ENCODE assay signal across 8 cellular contexts in the genomic region with DNA sequence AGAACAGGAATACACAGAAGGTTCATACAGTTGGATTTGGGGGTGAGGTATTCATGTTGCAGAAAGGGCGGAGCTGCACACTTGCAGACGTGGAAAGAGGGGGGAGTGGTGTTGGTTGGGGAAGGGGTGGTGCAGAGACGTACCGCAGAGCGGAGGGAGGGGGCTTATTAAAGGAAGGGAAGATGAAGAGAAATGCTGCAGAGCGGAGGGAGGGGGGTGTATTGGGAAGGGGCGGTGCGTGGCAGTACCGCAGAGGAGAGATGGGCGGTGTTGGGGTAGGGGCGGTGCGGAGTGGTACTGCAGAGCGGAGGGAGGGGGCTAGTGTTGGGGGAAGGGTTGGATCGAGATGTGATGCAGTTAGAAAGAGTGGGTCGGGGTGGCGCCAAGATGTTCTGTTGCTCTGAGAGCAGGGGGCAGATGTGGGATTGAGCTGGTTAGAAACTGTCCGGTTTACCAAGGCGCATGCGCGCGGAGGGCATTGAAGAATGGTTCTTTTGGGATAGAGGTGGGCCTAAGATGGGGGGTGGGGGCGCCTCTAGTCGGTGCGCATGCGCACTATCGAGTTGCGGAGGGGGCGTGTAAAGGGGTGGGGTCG. TPM values are rescaled to one million over a fixed set of nuclear protein-coding genes. Genes with fewer than 3 reads are reported as not detected.
A peak's percentile ranks its signal among the peaks of the same experiment; 100 is the strongest.
DNase-seq lines count a peak whose midpoint lies in the region; ATAC-seq, FAIRE-seq and TF ChIP-seq lines count a peak whose summit lies in the region.

No MANE protein-coding gene starts in this region.

- H3K4me1 ChIP-seq in colonic mucosa (no peaks in the 10 kb centered on the region), HepG2 (ENCODE audit: insufficient read depth, low read length) (no peaks in the 10 kb centered on the region)

- BruUV-seq in HepG2 (replicated peaks; lab: Mats Ljungman, UMichigan) = no TSS peak

- DNase-seq in NCI-H1105 treated with DMSO at 0.1 percent for 48 hours (lab: John Stamatoyannopoulos, UW) (peak; percentile 72), colonic mucosa (peak; percentile 47), HepG2 (ENCODE audit: low spot score) (peak; percentile 40), H54 (ENCODE audit: insufficient read length, low spot score) (no peak)
- peak; percentile 21 to 45 for DNase-seq in activated CD4-positive, alpha-beta T cell treated with anti-CD3 and anti-CD28 coated beads for 24 hours (ENCODE audit: low read depth in 2 of 2)
- peak; percentile 40 to 67 for DNase-seq in stimulated activated CD4-positive, alpha-beta T cell treated with anti-CD3 and anti-CD28 coated beads, Interleukin-2, amount 100 ng/mL, for 24 hours

- 2% methylated on average over 18 of the region's 29 CpGs for WGBS in HepG2 (ENCODE audit: low lambda C conversion rate)

- no peak overlapping the region for H2AFZ ChIP-seq in HepG2 (ENCODE audit: low read length)

- H3K4me3 ChIP-seq in colonic mucosa (peak overlapping the region; percentile 24), HepG2 (replicated peaks in 1 of 3; ENCODE audit: insufficient read depth in 1 of 3, low read depth in 2 of 3, low read length in 3 of 3) (peak overlapping the region; percentile 60 to 75 (median 66))

- FAIRE-seq in HepG2 (lab: Jason Lieb, UNC) (peak; percentile 39), H54 (lab: Jason Lieb, UNC) (no peak)

- TF ChIP-seq POLR2A in GM19099 (IDR thresholded peaks at IDR 0.05; ENCODE audit: extremely low read depth, insufficient read length, low read depth) (peak; percentile 31), HepG2 (IDR thresholded peaks at IDR 0.05; ENCODE audit: insufficient read depth in 1 of 2, low read depth in 2 of 2, low read length in 2 of 2) (no peak), H54 (IDR thresholded peaks at IDR 0.05; ENCODE audit: low read depth, low read length) (no peak)

- H3K27ac ChIP-seq in colonic mucosa (no peak overlapping the region), HepG2 (ENCODE audit: extremely low read length, insufficient read depth, low read length) (no peak overlapping the region)

- no peaks in the 10 kb centered on the region for H3K36me3 ChIP-seq in colonic mucosa
- peaks cover 0 to 3% of the 10 kb centered on the region in 2 experiments; a peak in 1 of 5 replicates for H3K36me3 ChIP-seq in HepG2 (replicated peaks in 1 of 2; ENCODE audit: control insufficient read depth in 1 of 2, insufficient read depth in 2 of 2, low read length in 2 of 2)

- no peaks in the 10 kb centered on the region for H4K20me1 ChIP-seq in HepG2 (ENCODE audit: insufficient read depth, low read length)

- no peak for TF ChIP-seq RAD21 in HepG2 (CRISPR knock-in tag; IDR thresholded peaks at IDR 0.05)

- no peaks in the 10 kb centered on the region for H3K27me3 ChIP-seq in colonic mucosa
- H3K27me3 ChIP-seq in HepG2 (ENCODE audit: control insufficient read depth in 1 of 2, insufficient read depth in 2 of 2, low read length in 2 of 2) = no peaks in the 10 kb centered on the region; a peak in 1 of 5 replicates

- H3K9ac ChIP-seq in colonic mucosa (ENCODE audit: low read depth in 2 of 2, low read length in 2 of 2) = peak overlapping the region; percentile 46 to 49
- peak overlapping the region; percentile 49; the same call in 1 of the 2 replicates for H3K9ac ChIP-seq in HepG2 (ENCODE audit: insufficient read depth, low read depth, low read length)

- TF ChIP-seq EP300 in HepG2 (IDR thresholded peaks at IDR 0.05; ENCODE audit: low read depth in 2 of 2, low read length in 2 of 2) = no peak
- TF ChIP-seq EP300 in HepG2 (CRISPR knock-in tag; IDR thresholded peaks at IDR 0.05; ENCODE audit: borderline replicate concordance) = no peak

- CTCF ChIA-PET in HepG2 (lab: Yijun Ruan, JAX; ENCODE audit: low intra/inter-chr PET ratio, low total read pairs) = no interaction called here

- POLR2A ChIA-PET in HepG2 (lab: Yijun Ruan, JAX) = interaction anchor here (1.3 kb wide), 1 partner anchor 79 kb away, joined by 4 read pairs; a partner anchor contains a TSS

- in situ Hi-C loops in HepG2 (cut with HindIII; ENCODE audit: extremely low pct_ligation_motif_present, low pct_unique_long_range_greater_than_20kb) = no loop called here

- peak; percentile 82 for ATAC-seq in HepG2
- ATAC-seq in GM19324 (IDR thresholded peaks at IDR 0.05; ENCODE audit: low FRiP score, unreplicated experiment) = no peak

- TF ChIP-seq CTCF in colonic mucosa (IDR thresholded peaks at IDR 0.05) = no peak
- no peak for TF ChIP-seq CTCF in HepG2 (CRISPR knock-in tag; IDR thresholded peaks at IDR 0.05)

- no peaks in the 10 kb centered on the region for H3K9me3 ChIP-seq in colonic mucosa
- no peaks in the 10 kb centered on the region for H3K9me3 ChIP-seq in HepG2 (ENCODE audit: low read length)

- no peaks in the 10 kb centered on the region for H3K79me2 ChIP-seq in HepG2 (ENCODE audit: insufficient read depth, low read length)

- H3K4me2 ChIP-seq in HepG2 (ENCODE audit: low read depth, low read length) = peak overlapping the region; percentile 78

- intact Hi-C loops in colonic mucosa (cut with DNase I) = no loop called here
- intact Hi-C loops in HepG2 (cut with micrococcal nuclease; ENCODE audit: unreplicated experiment) = loop anchor here (2.0 kb wide), 1 partner anchor 73 kb away; a partner anchor contains a TSS

TF ChIP-seq in HepG2, 621 proteins besides CTCF, POLR2A, EP300 and RAD21 (continues in another document):
- TF ChIP-seq, protein P1, sequence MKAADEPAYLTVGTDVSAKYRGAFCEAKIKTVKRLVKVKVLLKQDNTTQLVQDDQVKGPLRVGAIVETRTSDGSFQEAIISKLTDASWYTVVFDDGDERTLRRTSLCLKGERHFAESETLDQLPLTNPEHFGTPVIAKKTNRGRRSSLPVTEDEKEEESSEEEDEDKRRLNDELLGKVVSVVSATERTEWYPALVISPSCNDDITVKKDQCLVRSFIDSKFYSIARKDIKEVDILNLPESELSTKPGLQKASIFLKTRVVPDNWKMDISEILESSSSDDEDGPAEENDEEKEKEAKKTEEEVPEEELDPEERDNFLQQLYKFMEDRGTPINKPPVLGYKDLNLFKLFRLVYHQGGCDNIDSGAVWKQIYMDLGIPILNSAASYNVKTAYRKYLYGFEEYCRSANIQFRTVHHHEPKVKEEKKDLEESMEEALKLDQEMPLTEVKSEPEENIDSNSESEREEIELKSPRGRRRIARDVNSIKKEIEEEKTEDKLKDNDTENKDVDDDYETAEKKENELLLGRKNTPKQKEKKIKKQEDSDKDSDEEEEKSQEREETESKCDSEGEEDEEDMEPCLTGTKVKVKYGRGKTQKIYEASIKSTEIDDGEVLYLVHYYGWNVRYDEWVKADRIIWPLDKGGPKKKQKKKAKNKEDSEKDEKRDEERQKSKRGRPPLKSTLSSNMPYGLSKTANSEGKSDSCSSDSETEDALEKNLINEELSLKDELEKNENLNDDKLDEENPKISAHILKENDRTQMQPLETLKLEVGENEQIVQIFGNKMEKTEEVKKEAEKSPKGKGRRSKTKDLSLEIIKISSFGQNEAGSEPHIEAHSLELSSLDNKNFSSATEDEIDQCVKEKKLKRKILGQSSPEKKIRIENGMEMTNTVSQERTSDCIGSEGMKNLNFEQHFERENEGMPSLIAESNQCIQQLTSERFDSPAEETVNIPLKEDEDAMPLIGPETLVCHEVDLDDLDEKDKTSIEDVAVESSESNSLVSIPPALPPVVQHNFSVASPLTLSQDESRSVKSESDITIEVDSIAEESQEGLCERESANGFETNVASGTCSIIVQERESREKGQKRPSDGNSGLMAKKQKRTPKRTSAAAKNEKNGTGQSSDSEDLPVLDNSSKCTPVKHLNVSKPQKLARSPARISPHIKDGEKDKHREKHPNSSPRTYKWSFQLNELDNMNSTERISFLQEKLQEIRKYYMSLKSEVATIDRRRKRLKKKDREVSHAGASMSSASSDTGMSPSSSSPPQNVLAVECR (CRISPR knock-in tag; IDR thresholded peaks at IDR 0.05; ENCODE audit: borderline replicate concordance) = 0 out of 2 replicates have a peak, but pooled peaks have one; percentile 12

RNA-seq across cellular contexts. Expression of a gene that starts 0.9 kb away (rescaled TPM):
- total RNA-seq in colonic mucosa (1 to 10 TPM; 1.1 to 1.6 TPM), HepG2 (2016; rRNA removed; fragmentation: Illumina TruSeq; extraction: Trizol) (7.5 and 13.8 TPM in 2 replicates)
- 0.71 and 1.3 TPM in 2 replicates for total RNA-seq in HepG2 (2016; cell fraction: cytosol; rRNA removed; fragmentation: Illumina TruSeq; extraction: Trizol; ENCODE audit: low read depth)
- total RNA-seq in HepG2 (2016; cell fraction: insoluble cytoplasmic fraction; rRNA removed; fragmentation: Illumina TruSeq; extraction: Trizol) = 7.0 and 14.8 TPM in 2 replicates
- 1.6 and 1.8 TPM in 2 replicates for total RNA-seq in HepG2 (2016; cell fraction: membrane; rRNA removed; fragmentation: Illumina TruSeq; extraction: Trizol)
- total RNA-seq in HepG2 (2016; cell fraction: nucleus; rRNA removed; fragmentation: Illumina TruSeq; extraction: Trizol) = 20.8 and 22.3 TPM in 2 replicates
- 25.4 and 36.3 TPM in 2 replicates for polyA plus RNA-seq in HepG2 (2011; rRNA removed)
- 11.4 and 14.3 TPM in 2 replicates for polyA plus RNA-seq in HepG2 (2011; cell fraction: cytosol; rRNA removed)
- polyA plus RNA-seq in HepG2 (2011; cell fraction: nucleus; rRNA removed) = 189 and 210 TPM in 2 replicates
- polyA plus RNA-seq in HepG2 (2012) = 13.1 and 14.2 TPM in 2 replicates
- polyA plus RNA-seq in HepG2 (2016; cell fraction: cytosol; fragmentation: Illumina TruSeq; extraction: Trizol; ENCODE audit: low read depth) = 0.34 and 0.37 TPM in 2 replicates
- polyA plus RNA-seq in HepG2 (2016; cell fraction: insoluble cytoplasmic fraction; fragmentation: Illumina TruSeq; extraction: Trizol; ENCODE audit: low read depth) = 3.6 and 5.1 TPM in 2 replicates
- 0.68 and 0.82 TPM in 2 replicates for polyA plus RNA-seq in HepG2 (2016; cell fraction: membrane; fragmentation: Illumina TruSeq; extraction: Trizol; ENCODE audit: low read depth)
- 56.4 and 60.7 TPM in 2 replicates for polyA plus RNA-seq in HepG2 (2016; cell fraction: nucleus; fragmentation: Illumina TruSeq; extraction: Trizol; ENCODE audit: insufficient read depth, low read depth)
- polyA minus RNA-seq in HepG2 (2011; rRNA and poly(A)+ RNA removed; ENCODE audit: low replicate concordance) = 12.8 TPM in 1 of 2 replicates, not detected in the other
- 7.1 and 7.9 TPM in 2 replicates for polyA minus RNA-seq in HepG2 (2011; cell fraction: cytosol; rRNA and poly(A)+ RNA removed)
- 22.1 and 22.8 TPM in 2 replicates for polyA minus RNA-seq in HepG2 (2011; cell fraction: nucleus; rRNA and poly(A)+ RNA removed)
